Comparison of ENCODE assay signal across 1 cellular context in the genomic region with DNA sequence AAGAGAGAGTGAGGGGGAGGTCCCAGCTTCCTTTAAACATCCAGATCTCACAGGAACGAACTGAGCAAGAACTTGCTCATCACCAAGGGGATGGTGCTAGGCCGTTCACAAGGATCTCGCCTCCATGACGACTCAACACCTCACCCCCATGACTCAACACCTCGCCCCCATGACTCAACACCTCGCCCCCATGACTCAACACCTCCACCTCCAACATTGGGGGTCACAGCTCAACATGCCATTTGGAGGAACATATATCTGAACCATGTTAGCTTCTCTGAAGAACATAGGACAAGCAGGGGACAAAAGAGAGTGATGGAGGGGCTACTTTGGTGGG.
TF ChIP-seq lines count a peak whose summit lies in the region.

No MANE protein-coding gene starts in this region.

TF ChIP-seq in K562, 482 proteins besides CTCF, POLR2A, EP300 and RAD21 (continued from another document):
- TF ChIP-seq ZBTB5 (IDR thresholded peaks at IDR 0.05), result no peak
- peak; percentile 20; the same call in 1 of the 2 replicates for TF ChIP-seq RFX1 (IDR thresholded peaks at IDR 0.05)
- no peak for TF ChIP-seq HCFC1 (IDR thresholded peaks at IDR 0.05; ENCODE audit: low read depth, low read length)
- TF ChIP-seq ZNF384 (IDR thresholded peaks at IDR 0.05; ENCODE audit: low read depth, low read length), result no peak
- no peak for TF ChIP-seq ETV6 (IDR thresholded peaks at IDR 0.05; ENCODE audit: borderline replicate concordance in 1 of 2, low read depth in 2 of 2, low read length in 1 of 2)
- TF ChIP-seq ETV6 (CRISPR knock-in tag; IDR thresholded peaks at IDR 0.05; ENCODE audit: borderline replicate concordance), result no peak
- TF ChIP-seq RNF2 (IDR thresholded peaks at IDR 0.05), result no peak
- no peak for TF ChIP-seq ZNF354B (CRISPR knock-in tag; IDR thresholded peaks at IDR 0.05)
- TF ChIP-seq, protein P1, sequence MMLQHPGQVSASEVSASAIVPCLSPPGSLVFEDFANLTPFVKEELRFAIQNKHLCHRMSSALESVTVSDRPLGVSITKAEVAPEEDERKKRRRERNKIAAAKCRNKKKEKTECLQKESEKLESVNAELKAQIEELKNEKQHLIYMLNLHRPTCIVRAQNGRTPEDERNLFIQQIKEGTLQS (IDR thresholded peaks at IDR 0.05), result peak; percentile 86
- TF ChIP-seq, protein P1 (CRISPR knock-in tag; conservative IDR thresholded peaks at IDR 0.05), result no peak
- 0 out of 2 replicates have a peak, but pooled peaks have one; percentile 23 for TF ChIP-seq EGR1 (conservative IDR thresholded peaks at IDR 0.05)
- TF ChIP-seq, protein P2, sequence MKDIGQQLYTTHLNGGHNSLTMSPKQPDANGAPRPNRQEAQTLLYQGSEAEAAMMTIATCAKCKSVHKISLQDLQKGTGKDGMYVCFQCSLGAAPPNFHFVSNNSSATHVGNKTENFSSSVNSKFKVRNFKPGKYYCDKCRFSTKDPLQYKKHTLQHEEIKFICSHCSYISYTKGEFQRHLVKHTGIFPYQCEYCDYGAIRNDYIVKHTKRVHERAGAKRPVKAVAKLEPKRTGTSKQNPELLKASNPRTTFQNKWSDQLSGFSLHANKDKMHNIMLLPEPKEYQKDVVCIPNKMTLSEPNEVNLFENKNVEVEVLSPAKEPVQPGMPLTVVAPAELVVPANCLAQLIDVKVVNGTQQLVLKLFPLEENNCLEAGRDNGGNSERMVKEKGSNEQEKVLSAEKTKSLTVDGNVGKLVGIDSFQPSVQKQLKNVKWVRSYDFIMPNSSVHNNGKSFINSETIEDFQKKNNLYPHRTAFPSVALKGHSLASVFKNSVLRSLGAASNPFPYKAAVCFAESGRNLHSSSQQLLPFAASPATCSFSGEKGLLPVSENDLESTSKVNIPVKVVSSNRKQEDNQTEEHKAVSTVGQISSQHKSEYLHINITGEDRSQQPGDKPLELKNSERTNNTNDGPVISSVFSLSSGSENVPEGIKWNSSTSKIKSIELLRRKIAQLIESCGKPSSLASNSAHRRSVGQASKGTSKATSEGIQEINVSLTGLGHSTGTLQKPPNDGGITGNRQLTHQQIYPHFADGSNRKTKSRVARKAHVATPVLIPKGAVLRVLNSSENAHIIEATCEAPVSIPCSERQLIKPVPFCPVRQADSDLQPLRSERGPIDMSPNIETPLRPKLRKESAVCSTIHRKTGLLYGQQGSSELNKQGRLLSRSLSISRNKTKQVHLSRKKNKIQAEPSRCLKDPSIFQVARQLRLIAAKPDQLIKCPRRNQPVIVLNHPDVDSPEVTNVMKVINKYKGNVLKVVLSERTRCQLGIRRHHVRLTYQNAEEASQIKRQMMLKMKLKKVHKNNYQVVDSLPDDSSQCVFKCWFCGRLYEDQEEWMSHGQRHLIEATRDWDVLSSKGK (CRISPR knock-in tag; IDR thresholded peaks at IDR 0.05), result no peak
- TF ChIP-seq ZNF431 (CRISPR knock-in tag; IDR thresholded peaks at IDR 0.05), result no peak
- TF ChIP-seq, protein P3, sequence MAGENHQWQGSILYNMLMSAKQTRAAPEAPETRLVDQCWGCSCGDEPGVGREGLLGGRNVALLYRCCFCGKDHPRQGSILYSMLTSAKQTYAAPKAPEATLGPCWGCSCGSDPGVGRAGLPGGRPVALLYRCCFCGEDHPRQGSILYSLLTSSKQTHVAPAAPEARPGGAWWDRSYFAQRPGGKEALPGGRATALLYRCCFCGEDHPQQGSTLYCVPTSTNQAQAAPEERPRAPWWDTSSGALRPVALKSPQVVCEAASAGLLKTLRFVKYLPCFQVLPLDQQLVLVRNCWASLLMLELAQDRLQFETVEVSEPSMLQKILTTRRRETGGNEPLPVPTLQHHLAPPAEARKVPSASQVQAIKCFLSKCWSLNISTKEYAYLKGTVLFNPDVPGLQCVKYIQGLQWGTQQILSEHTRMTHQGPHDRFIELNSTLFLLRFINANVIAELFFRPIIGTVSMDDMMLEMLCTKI (IDR thresholded peaks at IDR 0.05; ENCODE audit: partially characterized antibody), result no peak
- TF ChIP-seq, protein P4, sequence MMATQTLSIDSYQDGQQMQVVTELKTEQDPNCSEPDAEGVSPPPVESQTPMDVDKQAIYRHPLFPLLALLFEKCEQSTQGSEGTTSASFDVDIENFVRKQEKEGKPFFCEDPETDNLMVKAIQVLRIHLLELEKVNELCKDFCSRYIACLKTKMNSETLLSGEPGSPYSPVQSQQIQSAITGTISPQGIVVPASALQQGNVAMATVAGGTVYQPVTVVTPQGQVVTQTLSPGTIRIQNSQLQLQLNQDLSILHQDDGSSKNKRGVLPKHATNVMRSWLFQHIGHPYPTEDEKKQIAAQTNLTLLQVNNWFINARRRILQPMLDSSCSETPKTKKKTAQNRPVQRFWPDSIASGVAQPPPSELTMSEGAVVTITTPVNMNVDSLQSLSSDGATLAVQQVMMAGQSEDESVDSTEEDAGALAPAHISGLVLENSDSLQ (IDR thresholded peaks at IDR 0.05), result no peak
- TF ChIP-seq HDAC3 (IDR thresholded peaks at IDR 0.05; ENCODE audit: borderline replicate concordance, partially characterized antibody), result no peak
- TF ChIP-seq NFATC3 (IDR thresholded peaks at IDR 0.05), result no peak
- no peak for TF ChIP-seq SNRNP70 (optimal IDR thresholded peaks at IDR 0.05; ENCODE audit: low read depth, low read length)
- TF ChIP-seq ATF4 (CRISPR knock-in tag; IDR thresholded peaks at IDR 0.05), result no peak
- TF ChIP-seq MBD2 (IDR thresholded peaks at IDR 0.05; ENCODE audit: borderline replicate concordance, low read depth), result no peak
- no peak for TF ChIP-seq IRF2 (CRISPR knock-in tag; IDR thresholded peaks at IDR 0.05)
- TF ChIP-seq FOSL1 (tag; conservative IDR thresholded peaks at IDR 0.05), result peak; percentile 64
- TF ChIP-seq JUN (IDR thresholded peaks at IDR 0.05; ENCODE audit: borderline replicate concordance, low read depth, low read length), result peak; percentile 42; the same call in 1 of the 2 replicates
- no peak for TF ChIP-seq JUN (CRISPR knock-in tag; IDR thresholded peaks at IDR 0.05; ENCODE audit: borderline replicate concordance)
- no peak for TF ChIP-seq ATF6 (CRISPR knock-in tag; IDR thresholded peaks at IDR 0.05)
- no peak for TF ChIP-seq ZFP91 (CRISPR knock-in tag; IDR thresholded peaks at IDR 0.05)
- peak; percentile 12; the same call in 1 of the 2 replicates for TF ChIP-seq C11orf30 (IDR thresholded peaks at IDR 0.05; ENCODE audit: low read depth)
- TF ChIP-seq TAF9B (IDR thresholded peaks at IDR 0.05; ENCODE audit: partially characterized antibody), result no peak
- TF ChIP-seq ZNF324 (CRISPR knock-in tag; IDR thresholded peaks at IDR 0.05), result no peak
- TF ChIP-seq, protein P5, sequence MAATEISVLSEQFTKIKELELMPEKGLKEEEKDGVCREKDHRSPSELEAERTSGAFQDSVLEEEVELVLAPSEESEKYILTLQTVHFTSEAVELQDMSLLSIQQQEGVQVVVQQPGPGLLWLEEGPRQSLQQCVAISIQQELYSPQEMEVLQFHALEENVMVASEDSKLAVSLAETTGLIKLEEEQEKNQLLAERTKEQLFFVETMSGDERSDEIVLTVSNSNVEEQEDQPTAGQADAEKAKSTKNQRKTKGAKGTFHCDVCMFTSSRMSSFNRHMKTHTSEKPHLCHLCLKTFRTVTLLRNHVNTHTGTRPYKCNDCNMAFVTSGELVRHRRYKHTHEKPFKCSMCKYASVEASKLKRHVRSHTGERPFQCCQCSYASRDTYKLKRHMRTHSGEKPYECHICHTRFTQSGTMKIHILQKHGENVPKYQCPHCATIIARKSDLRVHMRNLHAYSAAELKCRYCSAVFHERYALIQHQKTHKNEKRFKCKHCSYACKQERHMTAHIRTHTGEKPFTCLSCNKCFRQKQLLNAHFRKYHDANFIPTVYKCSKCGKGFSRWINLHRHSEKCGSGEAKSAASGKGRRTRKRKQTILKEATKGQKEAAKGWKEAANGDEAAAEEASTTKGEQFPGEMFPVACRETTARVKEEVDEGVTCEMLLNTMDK (IDR thresholded peaks at IDR 0.05; ENCODE audit: borderline replicate concordance, insufficient read depth, low read depth, low read length, poor library complexity, severe bottlenecking), result no peak
- TF ChIP-seq ETV5 (CRISPR knock-in tag; IDR thresholded peaks at IDR 0.05; ENCODE audit: low read depth), result no peak
- no peak for TF ChIP-seq SNIP1 (IDR thresholded peaks at IDR 0.05; ENCODE audit: low read depth)
- no peak for TF ChIP-seq ZNF174 (CRISPR knock-in tag; IDR thresholded peaks at IDR 0.05)
- no peak for TF ChIP-seq ZNF696 (CRISPR knock-in tag; conservative IDR thresholded peaks at IDR 0.05)
- no peak for TF ChIP-seq FUS (optimal IDR thresholded peaks at IDR 0.05; ENCODE audit: low read depth, low read length)
